15 cellular contexts compared by ENCODE assay signal in genomic region chr3:179375091-179375999, GRCh38. TPM values are rescaled to one million over a fixed set of nuclear protein-coding genes. Genes with fewer than 3 reads are reported as not detected.
DNase-seq lines count a peak whose midpoint lies in the region; ATAC-seq, FAIRE-seq and TF ChIP-seq lines count a peak whose summit lies in the region.
"Had no signal": no experiment of that assay in that cellular context is flagged by ENCODE, and none has a peak within 500 bp of the region (broad histone marks: within the 10 kb centered on the region; RNA-seq: fewer than 3 reads in every experiment).

No MANE protein-coding gene starts in this region.

- H3K4me3 ChIP-seq in Panc1 (ENCODE audit: low read depth in 2 of 2, low read length in 2 of 2) (no peak overlapping the region), thyroid gland (replicated peaks in 1 of 3) (no peak overlapping the region)
- H3K4me3 ChIP-seq: GM23338, HAP-1 had no signal

- no peak for ATAC-seq in Panc1
- ATAC-seq: GM23338 had no signal

- TF ChIP-seq POLR2A in H54 (IDR thresholded peaks at IDR 0.05; ENCODE audit: low read depth, low read length), result no peak
- no peak for TF ChIP-seq POLR2A in erythroblast (IDR thresholded peaks at IDR 0.05; ENCODE audit: low read length)
- no peak for TF ChIP-seq POLR2A in thyroid gland (IDR thresholded peaks at IDR 0.05)

- H3K9me3 ChIP-seq in Panc1 (ENCODE audit: control insufficient read depth, insufficient read depth, low read depth, low read length) (no peaks in the 10 kb centered on the region), thyroid gland (no peaks in the 10 kb centered on the region)
- H3K9me3 ChIP-seq: Caco-2, HAP-1 had no signal

- BruUV-seq in Panc1 (replicated peaks; lab: Mats Ljungman, UMichigan), result TSS peak; percentile 7

- no peaks in the 10 kb centered on the region for H3K27me3 ChIP-seq in Panc1 (ENCODE audit: control insufficient read depth, insufficient read depth, low read length)
- no peaks in the 10 kb centered on the region for H3K27me3 ChIP-seq in thyroid gland

- TF ChIP-seq CTCF in Panc1 (IDR thresholded peaks at IDR 0.05), result no peak
- no peak for TF ChIP-seq CTCF in thyroid gland (IDR thresholded peaks at IDR 0.05)

- DNase-seq in H54 (ENCODE audit: insufficient read length, low spot score) (no peak), Panc1 (ENCODE audit: low read depth, low spot score) (no peak), erythroblast (lab: John Stamatoyannopoulos, UW) (peak; percentile 81 to 89), thyroid gland (no peak)
- no peak for DNase-seq in activated T-cell treated with anti-CD3 and anti-CD28 coated beads, Interleukin-2, amount 50 U/mL, for 1 hour
- DNase-seq in activated CD8-positive, alpha-beta memory T cell treated with anti-CD3 and anti-CD28 coated beads, Interleukin-2, amount 50 U/mL, for 4 hours, result no peak
- DNase-seq: C1 segment of cervical spinal cord; Caco-2; CD4-positive, alpha-beta memory T cell; DMS153; DND-41; HFFc6 had no signal

- H3K27ac ChIP-seq in Panc1 (ENCODE audit: low read length), result no peak overlapping the region
- H3K27ac ChIP-seq in thyroid gland, result no peak overlapping the region

- H3K36me3 ChIP-seq in Panc1 (ENCODE audit: control insufficient read depth, insufficient read depth, low read length), result peaks cover 21% of the 10 kb centered on the region
- peaks cover 13 to 32% of the 10 kb centered on the region in 2 donors for H3K36me3 ChIP-seq in thyroid gland

- in situ Hi-C loops in Panc1 (cut with HindIII; ENCODE audit: low pct_unique_long_range_greater_than_20kb, low sequenced_read_pairs), result no loop called here

- intact Hi-C loops in Panc1 (cut with micrococcal nuclease; ENCODE audit: unreplicated experiment), result no loop called here
- intact Hi-C loops in thyroid gland (cut with DNase I), result no loop called here

- no peaks in the 10 kb centered on the region for H3K4me1 ChIP-seq in Panc1 (ENCODE audit: control insufficient read depth, insufficient read depth, low read length)
- H3K4me1 ChIP-seq in thyroid gland, result no peaks in the 10 kb centered on the region
- H3K4me1 ChIP-seq: Caco-2, HAP-1 had no signal

- CTCF ChIA-PET in Panc1 (lab: Charles Lee), result no interaction called here

- WGBS in thyroid gland, 2 donors, result 88 to 96% methylated on average over 12 of the region's 12 CpGs

- POLR2A ChIA-PET in Panc1 (lab: Charles Lee), result no interaction called here

- peak; percentile 61 for FAIRE-seq in H54 (lab: Jason Lieb, UNC)
- FAIRE-seq: GM19239 had no signal

RNA-seq across cellular contexts. Expression of gene MFN1, which starts 27.8 kb away (rescaled TPM):
- total RNA-seq in Panc1 (2021; ENCODE audit: unreplicated experiment) (73.5 TPM), thyroid gland (10 to 100 TPM; 43.3 to 45.7 (median 44.6) TPM)
- 20.8 TPM for polyA plus RNA-seq in Panc1 (2012; ENCODE audit: insufficient read length)

RNA-seq across cellular contexts. Expression of gene ZNF639, which starts 52.5 kb away (rescaled TPM):
- total RNA-seq in Panc1 (2021; ENCODE audit: unreplicated experiment) (56.1 TPM), thyroid gland (10 to 100 TPM; 59.0 to 97.4 (median 76.4) TPM)
- 25.7 TPM for polyA plus RNA-seq in Panc1 (2012; ENCODE audit: insufficient read length)

Comparison
In these comparisons a context has a peak if more than half of its experiments do, and no peak if none do; other contexts are left out.
1. DNase-seq: peak in erythroblast (2 of 2); none in H54 (single experiment), Panc1 (single experiment), thyroid gland (0 of 2), activated T-cell treated with anti-CD3 and anti-CD28 coated beads, Interleukin-2, amount 50 U/mL, for 1 hour (single experiment) and activated CD8-positive, alpha-beta memory T cell treated with anti-CD3 and anti-CD28 coated beads, Interleukin-2, amount 50 U/mL, for 4 hours (single experiment).